In the genomic region with DNA sequence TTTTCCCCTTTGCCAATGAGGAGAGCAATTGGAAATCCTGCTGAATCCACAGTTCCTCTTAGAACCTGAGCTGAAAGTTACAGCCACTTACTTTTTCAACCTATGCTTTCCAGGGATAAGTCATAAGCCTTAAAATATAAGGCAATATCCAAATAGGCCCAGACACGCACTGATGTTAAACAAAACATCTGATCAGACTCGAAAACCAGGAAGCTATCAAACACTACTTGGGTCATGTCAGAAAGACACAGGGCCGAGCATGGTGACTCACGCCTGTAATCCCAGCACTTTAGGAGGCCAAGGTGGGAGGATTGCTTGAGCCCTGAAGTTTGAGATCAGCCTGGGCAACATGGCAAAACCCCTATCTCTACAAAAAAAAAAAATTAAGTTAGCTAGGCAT, we compare ENCODE assay signal across 20 cellular contexts.
"Had no signal": no experiment of that assay in that cellular context is flagged by ENCODE, and none has a peak within 500 bp of the region (broad histone marks: within the 10 kb centered on the region; RNA-seq: fewer than 3 reads in every experiment).

No MANE protein-coding gene starts in this region.

- H3K9me3 Mint-ChIP-seq: natural killer cell had no signal

- H3K4me1 Mint-ChIP-seq: natural killer cell, neural crest cell had no signal

- H2AFZ ChIP-seq: hepatocyte had no signal

- DNase-seq: effector memory CD4-positive, alpha-beta T cell; foreskin melanocyte; head of caudate nucleus; kidney glomerular epithelial cell; mucosa of descending colon; natural killer cell; sigmoid colon; stimulated activated CD4-positive, alpha-beta T cell treated with anti-CD3 and anti-CD28 coated beads, Interleukin-2, amount 100 ng/mL, for 24 hours; stimulated activated CD4-positive, alpha-beta T cell treated with anti-CD3 and anti-CD28 coated beads, Interleukin-4, amount 100 ng/mL, for 4 hours; stimulated activated naive CD4-positive, alpha-beta T cell; stomach; substantia nigra; transverse colon had no signal

- H3K27ac Mint-ChIP-seq: natural killer cell had no signal

- H3K4me3 Mint-ChIP-seq: natural killer cell, neural crest cell had no signal

- H3K79me2 ChIP-seq: hepatocyte had no signal

- FAIRE-seq: endometrium had no signal

- H3K27me3 ChIP-seq: hepatocyte, right atrium auricular region, sigmoid colon, stomach, transverse colon had no signal

- ATAC-seq: left lobe of liver, mucosa of descending colon, natural killer cell had no signal

- H3K4me2 ChIP-seq: hepatocyte had no signal

- H3K36me3 Mint-ChIP-seq: natural killer cell had no signal

- H3K4me3 ChIP-seq: hepatocyte, mucosa of descending colon, right atrium auricular region, sigmoid colon, skin epidermis, stomach, thoracic aorta, transverse colon had no signal

- H3K36me3 ChIP-seq: right atrium auricular region, sigmoid colon, stomach, thoracic aorta, transverse colon had no signal

- H3K27ac ChIP-seq: hepatocyte, right atrium auricular region, sigmoid colon, skin epidermis, stomach, thoracic aorta, transverse colon had no signal

- H3K9me3 ChIP-seq: mucosa of descending colon, right atrium auricular region, sigmoid colon, stomach, thoracic aorta, transverse colon had no signal

- H3K4me1 ChIP-seq: right atrium auricular region, sigmoid colon, stomach, transverse colon had no signal
